In the genomic region with DNA sequence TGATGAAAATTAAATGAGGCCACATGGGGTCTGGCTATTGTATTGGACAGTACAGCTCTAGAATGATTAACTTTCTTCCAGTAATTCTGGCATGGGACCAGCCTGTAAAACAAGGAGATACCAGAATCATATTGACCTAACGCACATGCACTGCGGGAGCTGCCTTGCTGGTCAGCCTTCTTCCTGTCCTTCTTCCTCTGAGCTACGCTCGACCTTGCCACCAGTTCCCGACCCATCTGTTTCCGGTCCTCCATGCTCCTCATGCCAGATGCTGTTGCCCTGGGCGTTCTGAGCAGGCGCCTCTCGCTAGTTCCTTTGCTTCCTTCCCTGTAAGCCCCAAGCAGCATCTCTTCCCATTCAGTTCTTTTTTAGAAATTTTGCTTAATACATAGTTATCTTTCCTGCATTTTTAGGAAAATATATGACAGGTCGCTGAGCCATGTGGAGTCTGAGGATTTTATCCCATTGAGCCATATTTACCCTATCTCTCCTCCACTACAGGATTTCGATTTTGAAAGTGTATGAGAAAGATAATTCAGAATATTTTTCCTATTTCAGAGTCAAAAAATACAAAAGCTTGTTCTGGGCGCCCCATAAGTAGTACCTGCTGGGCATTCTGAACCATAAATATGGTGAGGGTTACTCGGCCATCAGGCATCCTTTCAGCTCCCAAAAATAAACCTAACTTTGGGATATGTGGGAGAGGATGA, we compare ENCODE assay signal across 8 cellular contexts. TPM values are rescaled to one million over a fixed set of nuclear protein-coding genes. Genes with fewer than 3 reads are reported as not detected.
DNase-seq lines count a peak whose midpoint lies in the region; ATAC-seq and TF ChIP-seq lines count a peak whose summit lies in the region.

No MANE protein-coding gene starts in this region.

- peak; percentile 5 for ATAC-seq in HG03175 (IDR thresholded peaks at IDR 0.05; ENCODE audit: unreplicated experiment)
- no peak for ATAC-seq in GM19328 (IDR thresholded peaks at IDR 0.05; ENCODE audit: unreplicated experiment)

- H3K4me1 ChIP-seq in muscle layer of duodenum (ENCODE audit: control insufficient read depth in 1 of 2, insufficient read depth in 2 of 2, low read length in 2 of 2) (peaks cover 17 to 35% of the 10 kb centered on the region in 2 donors), breast epithelium (no peaks in the 10 kb centered on the region)

- TF ChIP-seq CTCF in breast epithelium (IDR thresholded peaks at IDR 0.05) = no peak

- DNase-seq in Ammon's horn (ENCODE audit: low spot score) (peak; percentile 66), dermis microvascular lymphatic vessel endothelial cell (ENCODE audit: low read depth in 2 of 2) (peak; percentile 55 to 91), iPS-NIHi7 (ENCODE audit: extremely low spot score) (no peak), NCI-H1930 (lab: John Stamatoyannopoulos, UW) (no peak), breast epithelium (ENCODE audit: low spot score in 2 of 2) (no peak)

- no peaks in the 10 kb centered on the region for H3K9me3 ChIP-seq in muscle layer of duodenum (ENCODE audit: control insufficient read depth in 1 of 2, low read length in 2 of 2)
- no peaks in the 10 kb centered on the region for H3K9me3 ChIP-seq in breast epithelium

- H3K27me3 ChIP-seq in muscle layer of duodenum (ENCODE audit: low read depth, low read length) (no peaks in the 10 kb centered on the region), breast epithelium (no peaks in the 10 kb centered on the region)

- H3K27ac ChIP-seq in muscle layer of duodenum (ENCODE audit: low read length) (peak overlapping the region; percentile 17), breast epithelium (peak overlapping the region in 1 of 2 donors; percentile 26)

- intact Hi-C loops in breast epithelium (cut with DNase I; ENCODE audit: low total_unique reads) = no loop called here

- no peak for TF ChIP-seq POLR2A in breast epithelium (IDR thresholded peaks at IDR 0.05)

- H3K4me3 ChIP-seq in muscle layer of duodenum (ENCODE audit: low read depth in 1 of 2, low read length in 2 of 2) (peak overlapping the region; percentile 19 to 37), breast epithelium (peak overlapping the region in 1 of 3 donors; percentile 44)

- H3K36me3 ChIP-seq in muscle layer of duodenum (ENCODE audit: control insufficient read depth in 1 of 2, insufficient read depth in 2 of 2, low read length in 2 of 2) = no peaks in the 10 kb centered on the region
- no peaks in the 10 kb centered on the region for H3K36me3 ChIP-seq in breast epithelium

RNA-seq across cellular contexts. Expression of gene TNFRSF19, which starts 38.6 kb away (rescaled TPM):
- total RNA-seq in dermis microvascular lymphatic vessel endothelial cell (under 0.01 and 0.13 TPM in 2 replicates), breast epithelium (1 to 10 TPM; 5.3 to 9.1 (median 7.9) TPM)

Comparison
In these comparisons a context has a peak if more than half of its experiments do, and no peak if none do; other contexts are left out.
1. DNase-seq: peak in Ammon's horn (single experiment) and dermis microvascular lymphatic vessel endothelial cell (2 of 2); none in iPS-NIHi7 (single experiment), NCI-H1930 (0 of 2) and breast epithelium (0 of 2).